In the genomic region with DNA sequence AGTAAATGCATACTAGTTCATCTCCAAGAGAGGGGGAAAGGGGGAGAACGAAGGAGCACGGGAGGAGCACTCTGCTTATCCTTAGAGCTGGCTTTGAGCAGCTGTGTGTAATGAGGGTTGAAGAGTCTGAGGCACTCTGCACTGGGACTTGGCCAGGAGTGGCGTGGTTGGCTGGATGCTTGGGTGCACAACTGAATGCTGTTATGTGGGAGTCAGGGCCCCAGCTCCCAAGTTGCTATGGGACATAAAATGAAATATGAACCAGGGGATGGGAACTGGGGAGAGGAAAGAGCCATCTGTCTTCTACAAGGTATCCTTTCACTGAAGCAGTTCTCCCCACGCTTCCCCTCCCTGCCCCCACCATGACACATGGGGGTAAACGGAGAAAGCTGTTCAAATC, we compare ENCODE assay signal across 22 cellular contexts.
DNase-seq lines count a peak whose midpoint lies in the region; ATAC-seq, FAIRE-seq and TF ChIP-seq lines count a peak whose summit lies in the region.
"Had no signal": no experiment of that assay in that cellular context is flagged by ENCODE, and none has a peak within 500 bp of the region (broad histone marks: within the 10 kb centered on the region; RNA-seq: fewer than 3 reads in every experiment).

No MANE protein-coding gene starts in this region.

- H2BK5ac ChIP-seq in H1 (ENCODE audit: low read depth, low read length): no peak overlapping the region

- no peak overlapping the region for H2AK5ac ChIP-seq in H1 (ENCODE audit: low read depth, low read length)

- no peaks in the 10 kb centered on the region for H3K79me1 ChIP-seq in H1 (ENCODE audit: low read depth, low read length)

- H2BK12ac ChIP-seq in H1 (ENCODE audit: low read depth, low read length): no peak overlapping the region

- H2AFZ ChIP-seq in H1 (ENCODE audit: low read length): peak overlapping the region; percentile 71

- peak; percentile 32 for DNase-seq in NCI-H82 (lab: John Stamatoyannopoulos, UW)
- no peak for DNase-seq in NCI-H82 treated with DMSO at 0.1 percent for 48 hours (lab: John Stamatoyannopoulos, UW; ENCODE audit: unreplicated experiment)
- peak; percentile 94 for DNase-seq in NCI-H2171 (lab: John Stamatoyannopoulos, UW)
- DNase-seq in H1 (ENCODE audit: low read depth in 1 of 2, low spot score in 2 of 2): no peak
- DNase-seq in thyroid gland: peak; percentile 24 to 53
- DNase-seq in central memory CD4-positive, alpha-beta T cell: no peak
- no peak for DNase-seq in activated naive CD4-positive, alpha-beta T cell treated with anti-CD3 and anti-CD28 coated beads, Interleukin-2, amount 50 U/mL, for 72 hours (ENCODE audit: low spot score in 2 of 2)
- DNase-seq in HuH-7 (ENCODE audit: low spot score): no peak
- DNase-seq: Calu3; CD8-positive, alpha-beta memory T cell; GOT3; IMR-90; NCI-H1105 treated with DMSO at 0.1 percent for 48 hours; NCI-H446; NCI-H774; T-helper 1 cell had no signal

- no peak overlapping the region for H3K18ac ChIP-seq in H1 (ENCODE audit: extremely low read depth, low read length)

- intact Hi-C loops in thyroid gland (cut with DNase I): no loop called here

- no peak overlapping the region for H3K27ac Mint-ChIP-seq in activated naive CD4-positive, alpha-beta T cell treated with anti-CD3 and anti-CD28 coated beads, Interleukin-2, amount 50 U/mL, for 72 hours
- H3K27ac Mint-ChIP-seq: CD8-positive, alpha-beta memory T cell had no signal

- no peaks in the 10 kb centered on the region for H4K20me1 ChIP-seq in H1 (replicated peaks in 1 of 2; ENCODE audit: control insufficient read depth in 1 of 2, insufficient read depth in 2 of 2, low read length in 2 of 2)

- TF ChIP-seq EP300 in H1 (IDR thresholded peaks at IDR 0.05; ENCODE audit: borderline replicate concordance in 1 of 2, low read depth in 2 of 2, low read length in 2 of 2): no peak

- FAIRE-seq in H1 (lab: Jason Lieb, UNC): no peak
- FAIRE-seq: A204.1 had no signal

- POLR2A ChIA-PET in H1 (lab: Charles Lee; ENCODE audit: partially characterized antibody): no interaction called here

- no peak overlapping the region for H4K8ac ChIP-seq in H1 (ENCODE audit: extremely low read depth, insufficient read depth, low read length)

- H3K23ac ChIP-seq in H1 (ENCODE audit: insufficient read length): no peak overlapping the region

- H3K27ac ChIP-seq in H1 (ENCODE audit: low read depth, low read length) (no peak overlapping the region), thyroid gland (no peak overlapping the region)
- H3K27ac ChIP-seq: C4-2B, KMS-11, SJSA1 had no signal

- no peaks in the 10 kb centered on the region for H3K36me3 Mint-ChIP-seq in activated naive CD4-positive, alpha-beta T cell treated with anti-CD3 and anti-CD28 coated beads, Interleukin-2, amount 50 U/mL, for 72 hours
- H3K36me3 Mint-ChIP-seq: CD8-positive, alpha-beta memory T cell had no signal

- no peak for ATAC-seq in activated naive CD4-positive, alpha-beta T cell treated with anti-CD3 and anti-CD28 coated beads, Interleukin-2, amount 50 U/mL, for 72 hours
- ATAC-seq: HCT116, Right ventricle myocardium inferior had no signal

- H3K36me3 ChIP-seq in H1 (ENCODE audit: control insufficient read depth in 2 of 4, insufficient read depth in 4 of 4, low read length in 3 of 4) (no peaks in the 10 kb centered on the region), thyroid gland (no peaks in the 10 kb centered on the region)
- H3K36me3 ChIP-seq: SJSA1 had no signal

- H3K4me3 ChIP-seq in H1 (ENCODE audit: extremely low read depth in 1 of 4, insufficient read depth in 2 of 4, low read depth in 3 of 4, low read length in 4 of 4) (no peak overlapping the region), thyroid gland (replicated peaks in 1 of 3) (no peak overlapping the region)
- H3K4me3 ChIP-seq: SJSA1 had no signal

- TF ChIP-seq RAD21 in H1 (IDR thresholded peaks at IDR 0.05 in 1 of 2, conservative IDR thresholded peaks at IDR 0.05 in 1 of 2; ENCODE audit: low read depth in 2 of 2, low read length in 2 of 2): no peak

- CTCF ChIA-PET in H1 (lab: Charles Lee; ENCODE audit: partially characterized antibody): interaction anchor here (1.7 kb wide), 1 partner anchor 37 kb away, joined by 3 read pairs; no protein-coding TSS in a partner anchor

- no peaks in the 10 kb centered on the region for H3K9me3 Mint-ChIP-seq in activated naive CD4-positive, alpha-beta T cell treated with anti-CD3 and anti-CD28 coated beads, Interleukin-2, amount 50 U/mL, for 72 hours

- no peak for TF ChIP-seq CTCF in H1 (IDR thresholded peaks at IDR 0.05; ENCODE audit: control extremely low read depth in 1 of 3, insufficient read depth in 1 of 3, low read depth in 1 of 3, low read length in 3 of 3)
- no peak for TF ChIP-seq CTCF in thyroid gland (IDR thresholded peaks at IDR 0.05)

- no peak overlapping the region for H3K4ac ChIP-seq in H1 (replicated peaks; ENCODE audit: insufficient read length, low read depth, low read length)

- no peak overlapping the region for H4K5ac ChIP-seq in H1 (ENCODE audit: insufficient read length, low read depth, low read length)

- WGBS in H1 (ENCODE audit: extremely low coverage in 1 of 2, insufficient coverage in 1 of 2, insufficient read length in 1 of 2, insufficient replicate concordance in 2 of 2, low coverage in 1 of 2, low lambda C conversion rate in 2 of 2, missing lambda C conversion rate in 1 of 2), 2 experiments: 75% methylated on average over 5 of the region's 5 CpGs; no CpG with 5 or more reads in 1 of the 2 experiments
- 12 to 27% methylated on average over 5 of the region's 5 CpGs for WGBS in thyroid gland, 2 donors

- no peak overlapping the region for H2BK15ac ChIP-seq in H1 (ENCODE audit: low read length)

- H3K4me2 ChIP-seq in H1 (ENCODE audit: insufficient read depth in 1 of 2, low read depth in 2 of 2, low read length in 2 of 2): no peak overlapping the region
- H3K4me2 ChIP-seq: KMS-11 had no signal

- H3K4me1 ChIP-seq in H1 (replicated peaks in 1 of 4; ENCODE audit: control insufficient read depth in 3 of 4, insufficient read depth in 4 of 4, low read length in 3 of 4): no peaks in the 10 kb centered on the region
- no peaks in the 10 kb centered on the region for H3K4me1 ChIP-seq in thyroid gland
- H3K4me1 ChIP-seq: SJSA1 had no signal

- H3K23me2 ChIP-seq in H1 (ENCODE audit: low read depth, low read length): no peaks in the 10 kb centered on the region

- H3K14ac ChIP-seq in H1 (ENCODE audit: insufficient read length): no peak overlapping the region

- H3K56ac ChIP-seq in H1 (replicated peaks; ENCODE audit: insufficient read length, low read depth, low read length): no peak overlapping the region

- no peak for TF ChIP-seq POLR2A in H1 (IDR thresholded peaks at IDR 0.05; ENCODE audit: control extremely low read depth in 1 of 2, low read depth in 2 of 2, low read length in 2 of 2)
- TF ChIP-seq POLR2A in thyroid gland (IDR thresholded peaks at IDR 0.05): no peak

- no peak overlapping the region for H2BK120ac ChIP-seq in H1 (replicated peaks; ENCODE audit: low read depth, low read length)

- no peak overlapping the region for H2BK20ac ChIP-seq in H1 (ENCODE audit: low read length)

- H3K9me3 ChIP-seq in H1 (ENCODE audit: insufficient read depth in 2 of 2, low read depth in 1 of 2, low read length in 1 of 2) (peaks cover 0 to 2% of the 10 kb centered on the region in 2 experiments; a peak in 1 of 4 replicates), thyroid gland (no peaks in the 10 kb centered on the region)
- H3K9me3 ChIP-seq: SJSA1 had no signal

- no peak overlapping the region for H4K91ac ChIP-seq in H1 (replicated peaks; ENCODE audit: insufficient read length, low read length)

- no peak overlapping the region for H3K9ac ChIP-seq in H1 (replicated peaks in 1 of 4; ENCODE audit: extremely low read depth in 1 of 4, low read depth in 3 of 4, low read length in 3 of 4)
- H3K9ac ChIP-seq: KMS-11 had no signal

- H3K27me3 ChIP-seq in H1 (replicated peaks in 1 of 4; ENCODE audit: control insufficient read depth in 3 of 4, extremely low read depth in 1 of 4, insufficient read depth in 3 of 4, low read length in 3 of 4): no peaks in the 10 kb centered on the region
- H3K27me3 ChIP-seq in thyroid gland: no peaks in the 10 kb centered on the region

- H3K79me2 ChIP-seq in H1 (ENCODE audit: control insufficient read depth in 1 of 2, insufficient read depth in 2 of 2, low read length in 2 of 2): no peaks in the 10 kb centered on the region

TF ChIP-seq in H1, 55 proteins besides CTCF, POLR2A, EP300 and RAD21:
- TF ChIP-seq HDAC2 (IDR thresholded peaks at IDR 0.05; ENCODE audit: borderline replicate concordance in 1 of 2, low read depth in 2 of 2, low read length in 2 of 2) (no peak), POU5F1 (IDR thresholded peaks at IDR 0.05; ENCODE audit: low read depth, low read length) (no peak), JUN (IDR thresholded peaks at IDR 0.05; ENCODE audit: low read depth, low read length) (no peak), CBX8 (IDR thresholded peaks at IDR 0.05; ENCODE audit: borderline replicate concordance, low read depth, low read length) (no peak), SIX5 (IDR thresholded peaks at IDR 0.05; ENCODE audit: low read depth, low read length) (no peak), SIN3A (conservative IDR thresholded peaks at IDR 0.05 in 1 of 2, IDR thresholded peaks at IDR 0.05 in 1 of 2; ENCODE audit: low read depth in 1 of 2, low read length in 2 of 2) (no peak), SAP30 (IDR thresholded peaks at IDR 0.05; ENCODE audit: insufficient read depth, insufficient replicate concordance, low read length) (no peak), GABPA (IDR thresholded peaks at IDR 0.05; ENCODE audit: borderline replicate concordance, insufficient read depth, low read length) (no peak), CREB1 (IDR thresholded peaks at IDR 0.05) (no peak), CEBPB (IDR thresholded peaks at IDR 0.05; ENCODE audit: low read depth, low read length) (no peak), KDM1A (IDR thresholded peaks at IDR 0.05; ENCODE audit: borderline replicate concordance, low read length) (no peak), SIRT6 (IDR thresholded peaks at IDR 0.05; ENCODE audit: low read length) (no peak), ZNF274 (IDR thresholded peaks at IDR 0.05; ENCODE audit: borderline replicate concordance, extremely low read depth, low read length) (no peak), KDM5A (IDR thresholded peaks at IDR 0.05; ENCODE audit: low read length) (no peak)
- TF ChIP-seq, protein P1, sequence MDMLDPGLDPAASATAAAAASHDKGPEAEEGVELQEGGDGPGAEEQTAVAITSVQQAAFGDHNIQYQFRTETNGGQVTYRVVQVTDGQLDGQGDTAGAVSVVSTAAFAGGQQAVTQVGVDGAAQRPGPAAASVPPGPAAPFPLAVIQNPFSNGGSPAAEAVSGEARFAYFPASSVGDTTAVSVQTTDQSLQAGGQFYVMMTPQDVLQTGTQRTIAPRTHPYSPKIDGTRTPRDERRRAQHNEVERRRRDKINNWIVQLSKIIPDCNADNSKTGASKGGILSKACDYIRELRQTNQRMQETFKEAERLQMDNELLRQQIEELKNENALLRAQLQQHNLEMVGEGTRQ (IDR thresholded peaks at IDR 0.05; ENCODE audit: low read length): no peak

Comparison
In these comparisons a context has a peak if more than half of its experiments do, and no peak if none do; other contexts are left out.
1. DNase-seq: peak in NCI-H82 (single experiment), NCI-H2171 (single experiment) and thyroid gland (2 of 2); none in NCI-H82 treated with DMSO at 0.1 percent for 48 hours (single experiment), H1 (0 of 2), central memory CD4-positive, alpha-beta T cell (single experiment), activated naive CD4-positive, alpha-beta T cell treated with anti-CD3 and anti-CD28 coated beads, Interleukin-2, amount 50 U/mL, for 72 hours (0 of 2) and HuH-7 (single experiment).